ENCODE assay signal across 21 cellular contexts in the genomic region with DNA sequence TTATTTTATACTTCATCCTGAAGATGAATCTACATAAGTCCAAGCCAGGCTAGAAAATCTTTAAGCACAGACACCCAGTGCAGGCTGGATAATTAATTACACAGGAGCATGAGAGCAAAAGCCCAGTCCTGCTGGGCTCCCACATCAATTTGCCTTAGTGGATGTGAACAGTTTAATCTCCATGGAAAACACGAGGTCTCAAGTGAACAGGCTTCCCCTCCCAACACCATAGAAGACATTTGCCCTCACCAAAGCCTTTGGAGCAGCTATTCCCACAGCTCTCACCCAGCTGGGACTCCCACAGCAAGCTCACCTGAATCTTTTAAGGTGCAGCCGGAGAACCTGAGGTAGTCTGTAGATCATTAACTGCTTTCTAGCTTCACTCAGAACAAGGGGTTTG.
"Had no signal": no experiment of that assay in that cellular context is flagged by ENCODE, and none has a peak within 500 bp of the region (broad histone marks: within the 10 kb centered on the region; RNA-seq: fewer than 3 reads in every experiment).

No MANE protein-coding gene starts in this region.

- DNase-seq: Karpas-422, KG1, MG63, NCI-H1092, NCI-H1105 treated with DMSO at 0.1 percent for 48 hours, NCI-H1417 treated with DMSO at 0.1 percent for 48 hours, NCI-H146, NCI-H1694 treated with DMSO at 0.1 percent for 48 hours, NCI-H1930, NCI-H2081, NCI-H2107, NCI-H2171 treated with DMSO at 0.1 percent for 48 hours, NCI-H345, NCI-H446 treated with DMSO at 0.1 percent for 48 hours, NCI-H510A treated with DMSO at 0.1 percent for 48 hours, NCI-H526, NCI-H82, RPMI8226, SHP77, SK-N-SH, SW 1271 had no signal
